In the genomic region with DNA sequence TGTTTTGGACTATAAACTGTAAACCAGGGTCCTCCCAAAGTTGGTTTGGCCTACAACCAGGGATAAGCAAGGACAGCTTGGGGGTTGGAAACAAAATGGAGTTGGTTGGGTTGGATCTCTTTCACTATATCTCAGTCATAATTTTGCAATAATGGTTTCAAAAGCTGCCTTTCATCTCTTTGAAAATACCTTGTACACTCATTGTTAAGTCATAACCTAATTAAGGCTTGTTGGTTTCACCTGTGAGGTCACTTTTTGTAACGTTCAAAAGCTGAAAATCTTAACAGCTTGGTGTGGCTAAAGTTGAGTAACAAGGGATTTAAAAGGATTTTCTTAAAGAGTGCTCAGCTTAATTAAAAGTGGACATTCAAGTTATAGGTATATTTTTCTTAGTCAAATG, we compare ENCODE assay signal across 24 cellular contexts.
"Had no signal": no experiment of that assay in that cellular context is flagged by ENCODE, and none has a peak within 500 bp of the region (broad histone marks: within the 10 kb centered on the region; RNA-seq: fewer than 3 reads in every experiment).

No MANE protein-coding gene starts in this region.

- ATAC-seq: activated T-helper 17 cell treated with anti-CD3 and anti-CD28 coated beads, Interleukin-2, amount 50 U/mL, for 72 hours; K562; T-cell had no signal

- H3K27me3 ChIP-seq: brain microvascular endothelial cell had no signal

- DNase-seq: activated CD4-positive, alpha-beta memory T cell treated with anti-CD3 and anti-CD28 coated beads, Interleukin-2, amount 10 ng/mL, durations not matched to agents 7 days and 5 days; activated CD4-positive, alpha-beta T cell treated with anti-CD3 and anti-CD28 coated beads, Interleukin-2, amount 50 U/mL, for 1 hour; activated CD4-positive, CD25-positive, alpha-beta regulatory T cell; activated gamma-delta T cell; activated naive CD4-positive, alpha-beta T cell treated with anti-CD3 and anti-CD28 coated beads for 36 hours; activated T-cell treated with anti-CD3 and anti-CD28 coated beads for 4 hours; activated T-cell treated with anti-CD3 and anti-CD28 coated beads, Interleukin-2, amount 50 U/mL, for 48 hours; brain microvascular endothelial cell; caudate nucleus; Karpas-422; NCI-H1105 treated with DMSO at 0.1 percent for 48 hours; NCI-H1436 treated with DMSO at 0.1 percent for 48 hours; NCI-H187; NCI-H2171; NCI-H2227 treated with DMSO at 0.1 percent for 48 hours; NCI-H446 treated with DMSO at 0.1 percent for 48 hours; NCI-H526; NCI-H774; SIG-M5; T-cell; T1000 had no signal

- H3K36me3 ChIP-seq: brain microvascular endothelial cell had no signal

- H3K27ac ChIP-seq: brain microvascular endothelial cell, SK-N-MC had no signal

- H3K4me3 ChIP-seq: K562, SK-N-MC had no signal
